In genomic region chr11:93741094-93741881, GRCh38 we compare ENCODE assay signal across 8 cellular contexts. TPM values are rescaled to one million over a fixed set of nuclear protein-coding genes. Genes with fewer than 3 reads are reported as not detected.
DNase-seq lines count a peak whose midpoint lies in the region; ATAC-seq, FAIRE-seq and TF ChIP-seq lines count a peak whose summit lies in the region.

Gene C11orf54 (plus strand): TSS chr11:93741672. CDS start chr11:93747394, 5,722 bp downstream.
Gene TAF1D (minus strand): TSS chr11:93741495. CDS start chr11:93739304, 2,191 bp downstream.

- H3K4me3 ChIP-seq in heart left ventricle (peak within 1 kb of the TSS; percentile 57 to 92 (median 80)), upper lobe of left lung (peak within 1 kb of the TSS; percentile 67 to 89 (median 79))

- no peaks in the 10 kb centered on the region for H3K27me3 ChIP-seq in heart left ventricle
- no peaks in the 10 kb centered on the region for H3K27me3 ChIP-seq in upper lobe of left lung

- intact Hi-C loops in heart left ventricle (cut with DNase I): loop anchor here in 9 of 10 donors (1.0 to 5.0 kb wide), 2 partner anchors 41 to 43 kb away; partner anchors contain the start of gene MED17 (in 9 of the 9)
- intact Hi-C loops in posterior cingulate gyrus (cut with DNase I): loop anchor here (2.0 to 10.0 kb wide), 2 partner anchors 42 to 764 kb away; no protein-coding TSS in a partner anchor

- H3K4me1 ChIP-seq in heart left ventricle: peaks cover 0 to 60% (median 50%) of the 10 kb centered on the region in 12 donors
- H3K4me1 ChIP-seq in upper lobe of left lung: peaks cover 31 to 66% (median 49%) of the 10 kb centered on the region in 4 donors

- no peak for TF ChIP-seq EP300 in upper lobe of left lung (IDR thresholded peaks at IDR 0.05)

- no peaks in the 10 kb centered on the region for H3K9me3 Mint-ChIP-seq in T-cell

- ATAC-seq in HG02840 (IDR thresholded peaks at IDR 0.05; ENCODE audit: low FRiP score, unreplicated experiment) (peak; percentile 87), T-cell (replicated peaks in 1 of 4) (peak; percentile 92 to 95 (median 92)), heart left ventricle (peak; percentile 96 to 98 (median 97)), upper lobe of left lung (ENCODE audit: low FRiP score in 2 of 2) (peak; percentile 98 to 99)

- H3K9me3 ChIP-seq in heart left ventricle: no peaks in the 10 kb centered on the region
- H3K9me3 ChIP-seq in upper lobe of left lung: no peaks in the 10 kb centered on the region

- peak within 1 kb of the TSS; percentile 100 for H3K27ac Mint-ChIP-seq in T-cell

- H3K27me3 Mint-ChIP-seq in T-cell: no peaks in the 10 kb centered on the region

- TF ChIP-seq POLR2A in GM12891 (IDR thresholded peaks at IDR 0.05; ENCODE audit: low read depth, low read length) (peak; percentile 98), heart left ventricle (IDR thresholded peaks at IDR 0.05) (peak in 1 of 2 donors; percentile 83), upper lobe of left lung (IDR thresholded peaks at IDR 0.05) (peak; percentile 52 to 93 (median 89))

- H3K27ac ChIP-seq in adipose tissue (ENCODE audit: low read depth, low read length) (peak within 1 kb of the TSS; percentile 85), heart left ventricle (peak within 1 kb of the TSS; percentile 86 to 96 (median 94)), upper lobe of left lung (peak within 1 kb of the TSS; percentile 91 to 96 (median 96))

- POLR2A ChIA-PET in T-cell (lab: Charles Lee): interaction anchor here (0.5 to 3.8 kb wide), 20 partner anchors 9 to 1327 kb away, joined by 3 to 41 read pairs (median 4); partner anchors contain the start of genes CEP295 (in 1 of the 2), MED17 (in 1 of the 2) and PANX1 (in 1 of the 2)

- TF ChIP-seq CTCF in heart left ventricle (IDR thresholded peaks at IDR 0.05) (peak in 4 of 12 donors; percentile 6 to 31 (median 12)), upper lobe of left lung (IDR thresholded peaks at IDR 0.05) (peak in 3 of 6 experiments; percentile 8 to 52 (median 34))

- peak within 1 kb of the TSS; percentile 100 for H3K4me3 Mint-ChIP-seq in T-cell

- FAIRE-seq in GM12891 (lab: Jason Lieb, UNC): peak; percentile 89

- peaks cover 72 to 86% (median 76%) of the 10 kb centered on the region in 3 donors for H3K4me1 Mint-ChIP-seq in T-cell

- H3K36me3 Mint-ChIP-seq in T-cell: peaks cover 41% of the 10 kb centered on the region

- peak; percentile 74 for DNase-seq in GM12891 (ENCODE audit: insufficient read length, low spot score)
- DNase-seq in NCI-H1436 treated with DMSO at 0.1 percent for 48 hours (lab: John Stamatoyannopoulos, UW): peak; percentile 85
- DNase-seq in T-cell: peak; percentile 91 to 99 (median 96)
- peak; percentile 98 for DNase-seq in heart left ventricle
- DNase-seq in posterior cingulate gyrus: peak; percentile 94 to 99 (median 95)
- peak; percentile 95 to 98 for DNase-seq in upper lobe of left lung

- 0 to 1% (median 0%) methylated on average over 65 of the region's 65 CpGs for WGBS in adipose tissue, 3 donors
- whole genome bisulfite sequencing in heart left ventricle, 4 donors: 0 to 1% (median 0%) methylated on average over 43 to 65 of the region's 65 CpGs
- WGBS in upper lobe of left lung, 2 donors: 0 to 1% methylated on average over 39 to 49 of the region's 65 CpGs

- CTCF ChIA-PET in T-cell (lab: Charles Lee): interaction anchor here (0.5 to 3.5 kb wide), 10 partner anchors 9 to 88 kb away, joined by 3 to 37 read pairs (median 4); partner anchors contain the start of gene MED17 (in 2 of the 2)

- H3K36me3 ChIP-seq in heart left ventricle (peaks cover 0 to 39% (median 32%) of the 10 kb centered on the region in 9 donors), upper lobe of left lung (peaks cover 5 to 31% (median 13%) of the 10 kb centered on the region in 4 donors)

TF ChIP-seq in GM12891, 5 proteins besides CTCF, POLR2A, EP300 and RAD21:
- TF ChIP-seq POLR2AphosphoS5 (IDR thresholded peaks at IDR 0.05; ENCODE audit: low read depth, low read length) (peak; percentile 99), POU2F2 (IDR thresholded peaks at IDR 0.05; ENCODE audit: low read depth, low read length) (peak; percentile 91), SPI1 (IDR thresholded peaks at IDR 0.05; ENCODE audit: low read depth, low read length) (no peak), TAF1 (IDR thresholded peaks at IDR 0.05; ENCODE audit: low read depth, low read length) (peak; percentile 97), PAX5 (IDR thresholded peaks at IDR 0.05; ENCODE audit: insufficient read depth, low read length, severe bottlenecking) (peak; percentile 67)
TF ChIP-seq in GM12891: peak in this region for 4.

RNA-seq across cellular contexts. Expression of gene C11orf54, which starts in this region (rescaled TPM):
- polyA plus RNA-seq in GM12891 (2012; ENCODE audit: low read depth, missing spikeins): 14.0 TPM
- 10 to 100 TPM; 15.3 to 30.8 (median 27.4) TPM for total RNA-seq in T-cell
- polyA plus RNA-seq in adipose tissue: 10 to 100 TPM; 15.6 to 25.9 (median 17.6) TPM
- total RNA-seq in heart left ventricle: 10 to 100 TPM; 23.7 to 46.2 (median 28.6) TPM
- 10 to 100 TPM; 17.2 to 22.6 TPM for polyA plus RNA-seq in heart left ventricle
- total RNA-seq in upper lobe of left lung: 10 to 100 TPM; 23.6 to 81.3 (median 39.8) TPM

RNA-seq across cellular contexts. Expression of gene TAF1D, which starts in this region (rescaled TPM):
- 108 TPM for polyA plus RNA-seq in GM12891 (2012; ENCODE audit: low read depth, missing spikeins)
- total RNA-seq in T-cell (100 to 1,000 TPM; 130 to 177 (median 152) TPM), heart left ventricle (10 to 100 TPM; 17.0 to 52.5 (median 36.7) TPM), upper lobe of left lung (100 to 1,000 TPM in 2 of 6 donors, 10 to 100 TPM in 4; 70.5 to 195 (median 88.5) TPM)
- polyA plus RNA-seq in adipose tissue (100 to 1,000 TPM in 2 of 3 donors, 10 to 100 TPM in 1; 74.6 to 340 (median 102) TPM), heart left ventricle (10 to 100 TPM; 46.3 to 57.6 TPM)

Comparison
In these comparisons a context has a peak if more than half of its experiments do, and no peak if none do; other contexts are left out.
1. Peak in every context shown above with its lines: DNase-seq, ATAC-seq, H3K4me3 ChIP-seq and H3K27ac ChIP-seq.